In the genomic region with DNA sequence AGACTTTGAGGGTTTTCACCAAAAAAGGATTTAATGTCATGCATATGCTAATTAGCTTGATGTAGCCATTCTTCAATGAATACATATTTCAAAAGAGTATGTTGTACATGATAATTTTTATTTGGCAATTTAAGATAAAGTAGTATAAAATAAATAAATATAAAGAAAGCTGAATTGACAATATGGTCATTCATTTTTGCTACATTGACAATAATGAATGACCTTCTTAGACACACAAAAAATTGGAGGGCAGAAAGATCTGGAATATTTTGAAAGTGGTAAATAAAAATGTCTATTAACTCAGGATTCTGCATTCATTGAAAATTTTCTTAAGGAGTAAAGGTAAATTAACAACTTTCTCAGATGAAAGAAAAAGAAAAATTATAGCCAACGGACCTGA, we compare ENCODE assay signal across 5 cellular contexts.
"Had no signal": no experiment of that assay in that cellular context is flagged by ENCODE, and none has a peak within 500 bp of the region (broad histone marks: within the 10 kb centered on the region; RNA-seq: fewer than 3 reads in every experiment).

No MANE protein-coding gene starts in this region.

- DNase-seq: KBM-7, KG1 had no signal

- H3K9ac ChIP-seq: KMS-11 had no signal

- H3K27ac ChIP-seq: HL-60, KMS-11 had no signal

- FAIRE-seq: HTR-8/SVneo had no signal

- H3K4me2 ChIP-seq: KMS-11 had no signal
